1 cellular context compared by ENCODE assay signal in genomic region chr12:12546314-12546772, GRCh38.
A peak's percentile ranks its signal among the peaks of the same experiment; 100 is the strongest.
TF ChIP-seq lines count a peak whose summit lies in the region.

No MANE protein-coding gene starts in this region.

TF ChIP-seq in HepG2, 621 proteins besides CTCF, POLR2A, EP300 and RAD21 (continued from another document and continues in another):
- peak; percentile 65; the same call in 1 of the 2 replicates for TF ChIP-seq TFE3 (CRISPR knock-in tag; IDR thresholded peaks at IDR 0.05)
- peak; percentile 92 for TF ChIP-seq HNF1A (IDR thresholded peaks at IDR 0.05; ENCODE audit: low read depth)
- TF ChIP-seq HNF1A (CRISPR knock-in tag; IDR thresholded peaks at IDR 0.05; ENCODE audit: borderline replicate concordance) = peak; percentile 98
- no peak for TF ChIP-seq NFRKB (IDR thresholded peaks at IDR 0.05)
- TF ChIP-seq ZBTB49 (CRISPR knock-in tag; IDR thresholded peaks at IDR 0.05; ENCODE audit: borderline replicate concordance) = no peak
- no peak for TF ChIP-seq PRPF4 (IDR thresholded peaks at IDR 0.05; ENCODE audit: low read depth, low read length, poor library complexity, severe bottlenecking)
- TF ChIP-seq ZNF816 (CRISPR knock-in tag; IDR thresholded peaks at IDR 0.05; ENCODE audit: borderline replicate concordance) = no peak; the same call in 1 of the 2 replicates
- TF ChIP-seq ZNF550 (CRISPR knock-in tag; IDR thresholded peaks at IDR 0.05; ENCODE audit: borderline replicate concordance) = no peak
- TF ChIP-seq DBP (CRISPR knock-in tag; IDR thresholded peaks at IDR 0.05; ENCODE audit: not compliant biosample characterization) = no peak
- TF ChIP-seq TEAD2 (CRISPR knock-in tag; IDR thresholded peaks at IDR 0.05) = no peak
- TF ChIP-seq DRAP1 (CRISPR knock-in tag; IDR thresholded peaks at IDR 0.05) = peak; percentile 75
- no peak for TF ChIP-seq AKNA (CRISPR knock-in tag; IDR thresholded peaks at IDR 0.05; ENCODE audit: borderline replicate concordance)
- TF ChIP-seq ETS1 (CRISPR knock-in tag; IDR thresholded peaks at IDR 0.05) = no peak
- no peak for TF ChIP-seq SRSF4 (IDR thresholded peaks at IDR 0.05; ENCODE audit: low read depth, low read length, poor library complexity, severe bottlenecking)
- TF ChIP-seq ZNF513 (CRISPR knock-in tag; conservative IDR thresholded peaks at IDR 0.05) = no peak
- peak; percentile 47; the same call in 1 of the 2 replicates for TF ChIP-seq YEATS4 (CRISPR knock-in tag; IDR thresholded peaks at IDR 0.05; ENCODE audit: borderline replicate concordance)
- 0 out of 2 replicates have a peak, but pooled peaks have one; percentile 54 for TF ChIP-seq ZNF589 (CRISPR knock-in tag; conservative IDR thresholded peaks at IDR 0.05)
- no peak for TF ChIP-seq ZNF451 (CRISPR knock-in tag; IDR thresholded peaks at IDR 0.05)
- TF ChIP-seq IKZF5 (CRISPR knock-in tag; IDR thresholded peaks at IDR 0.05) = peak; percentile 96
- TF ChIP-seq ZNF614 (CRISPR knock-in tag; IDR thresholded peaks at IDR 0.05; ENCODE audit: borderline replicate concordance) = peak; percentile 93
- TF ChIP-seq SRSF1 (optimal IDR thresholded peaks at IDR 0.05; ENCODE audit: low read depth, low read length) = no peak
- peak; percentile 65; the same call in 1 of the 2 replicates for TF ChIP-seq ARNTL (CRISPR knock-in tag; IDR thresholded peaks at IDR 0.05)
- TF ChIP-seq ZFX (CRISPR knock-in tag; IDR thresholded peaks at IDR 0.05; ENCODE audit: low read depth) = peak; percentile 20; the same call in 1 of the 2 replicates
- no peak for TF ChIP-seq ZNF354B (CRISPR knock-in tag; IDR thresholded peaks at IDR 0.05)
- TF ChIP-seq BCLAF1 (IDR thresholded peaks at IDR 0.05) = no peak
- TF ChIP-seq SRY (CRISPR knock-in tag; IDR thresholded peaks at IDR 0.05) = no peak
- peak; percentile 100 for TF ChIP-seq ZBTB20 (CRISPR knock-in tag; IDR thresholded peaks at IDR 0.05; ENCODE audit: borderline replicate concordance, low read depth)
